In the genomic region with DNA sequence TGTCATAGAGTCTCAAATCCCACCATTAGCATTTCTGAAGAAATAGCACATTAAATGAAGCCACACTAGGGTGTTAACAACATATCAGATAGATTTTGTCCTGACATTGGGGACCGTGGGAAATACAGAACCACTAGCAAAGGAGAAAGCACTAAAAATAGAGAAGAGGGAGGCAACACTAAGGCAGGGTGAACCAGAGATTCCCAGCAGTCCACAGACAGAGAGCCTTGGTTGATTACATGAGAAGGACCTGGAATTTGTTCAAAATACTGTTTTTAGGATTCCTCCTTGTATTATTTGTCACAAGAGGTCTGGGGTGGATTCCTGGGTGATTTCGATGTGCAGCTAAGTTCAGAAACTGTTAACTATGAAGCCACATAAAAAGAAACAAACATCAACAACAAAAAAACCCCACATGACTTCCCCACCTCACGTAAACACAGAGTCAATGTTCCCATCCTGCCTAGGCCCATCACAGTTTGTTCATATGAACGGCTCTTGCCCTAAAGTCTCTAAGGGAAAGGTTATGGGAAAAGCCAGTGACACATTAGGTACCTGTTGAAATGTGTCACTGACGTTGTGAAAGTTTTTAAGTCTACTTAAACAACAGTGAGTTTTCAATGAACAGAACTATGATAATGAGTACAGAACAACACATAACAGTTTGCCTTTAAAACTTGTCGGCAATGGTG, we compare ENCODE assay signal across 9 cellular contexts. TPM values are rescaled to one million over a fixed set of nuclear protein-coding genes. Genes with fewer than 3 reads are reported as not detected.
DNase-seq lines count a peak whose midpoint lies in the region; ATAC-seq lines count a peak whose summit lies in the region.
"Had no signal": no experiment of that assay in that cellular context is flagged by ENCODE, and none has a peak within 500 bp of the region (broad histone marks: within the 10 kb centered on the region; RNA-seq: fewer than 3 reads in every experiment).

No MANE protein-coding gene starts in this region.

- peaks cover 11% of the 10 kb centered on the region for H3K4me1 Mint-ChIP-seq in activated T-cell treated with anti-CD3 and anti-CD28 coated beads, Interleukin-2, amount 50 U/mL, for 24 hours (ENCODE audit: low read depth)

- H2BK12ac ChIP-seq in neuronal stem cell (ENCODE audit: low read length) = no peak overlapping the region

- no peak for DNase-seq in activated T-cell treated with anti-CD3 and anti-CD28 coated beads, Interleukin-2, amount 50 U/mL, for 24 hours
- DNase-seq in activated T-cell treated with anti-CD3 and anti-CD28 coated beads, Interleukin-2, amount 50 U/mL, for 48 hours = no peak
- DNase-seq in neuronal stem cell (ENCODE audit: low spot score) (no peak), Karpas-422 (no peak), NCI-H345 treated with DMSO at 0.1 percent for 48 hours (lab: John Stamatoyannopoulos, UW; ENCODE audit: unreplicated experiment) (no peak), dedifferentiated amniotic fluid mesenchymal stem cell (ENCODE audit: extremely low spot score) (no peak)
- DNase-seq: NK-92 treated with Interleukin-12 subunit alpha and Interleukin-12 subunit beta, amount 100 ng/mL, for 24 hours had no signal

- ATAC-seq in GM21447 (IDR thresholded peaks at IDR 0.05; ENCODE audit: unreplicated experiment) (peak; percentile 75), HG03342 (IDR thresholded peaks at IDR 0.05; ENCODE audit: unreplicated experiment) (peak; percentile 73)

- H3K14ac ChIP-seq in neuronal stem cell (ENCODE audit: low read length) = no peak overlapping the region

- H3K4me2 ChIP-seq in neuronal stem cell (ENCODE audit: insufficient read depth, low read length, poor library complexity, severe bottlenecking) (no peak overlapping the region), Karpas-422 (ENCODE audit: low read depth, low read length, poor library complexity, severe bottlenecking) (no peak overlapping the region)

- no peak overlapping the region for H2BK15ac ChIP-seq in neuronal stem cell (ENCODE audit: low read length)

- H4K91ac ChIP-seq in neuronal stem cell (ENCODE audit: low read depth, low read length, poor library complexity) = no peak overlapping the region

- no peak overlapping the region for H3K27ac ChIP-seq in neuronal stem cell (replicated peaks; ENCODE audit: low read length)
- no peak overlapping the region for H3K27ac ChIP-seq in Karpas-422 (ENCODE audit: low read length)

- H3K9me3 ChIP-seq in neuronal stem cell (replicated peaks in 1 of 2; ENCODE audit: control insufficient read depth in 2 of 2, insufficient read depth in 1 of 2, low read depth in 1 of 2, low read length in 2 of 2) = no peaks in the 10 kb centered on the region
- no peaks in the 10 kb centered on the region for H3K9me3 ChIP-seq in Karpas-422 (ENCODE audit: low read length)

- no CpG with 5 or more reads among the region's 6 CpGs for WGBS in neuronal stem cell (ENCODE audit: extremely low coverage in 2 of 2, insufficient read length in 2 of 2, insufficient replicate concordance in 1 of 2), 2 donors

- no peak overlapping the region for H3K4me3 Mint-ChIP-seq in activated T-cell treated with anti-CD3 and anti-CD28 coated beads, Interleukin-2, amount 50 U/mL, for 24 hours

- no peaks in the 10 kb centered on the region for H3K36me3 ChIP-seq in neuronal stem cell (replicated peaks in 1 of 2; ENCODE audit: control insufficient read depth in 2 of 2, insufficient read depth in 2 of 2, low read length in 2 of 2)
- no peaks in the 10 kb centered on the region for H3K36me3 ChIP-seq in Karpas-422 (ENCODE audit: insufficient read depth, low read length)

- H3K27me3 ChIP-seq in neuronal stem cell (ENCODE audit: control insufficient read depth in 3 of 3, insufficient read depth in 3 of 3, low read depth in 1 of 3, low read length in 3 of 3) = no peaks in the 10 kb centered on the region
- no peaks in the 10 kb centered on the region for H3K27me3 ChIP-seq in Karpas-422 (ENCODE audit: low read length)

- H4K8ac ChIP-seq in neuronal stem cell (ENCODE audit: low read depth, low read length) = no peak overlapping the region

- no peaks in the 10 kb centered on the region for H3K4me1 ChIP-seq in neuronal stem cell (ENCODE audit: control insufficient read depth in 2 of 2, insufficient read depth in 1 of 2, low read depth in 1 of 2, low read length in 2 of 2)
- no peaks in the 10 kb centered on the region for H3K4me1 ChIP-seq in Karpas-422 (ENCODE audit: low read length)

- no peaks in the 10 kb centered on the region for H3K27me3 Mint-ChIP-seq in activated T-cell treated with anti-CD3 and anti-CD28 coated beads, Interleukin-2, amount 50 U/mL, for 24 hours

- no peaks in the 10 kb centered on the region for H3K79me1 ChIP-seq in neuronal stem cell (ENCODE audit: low read depth, low read length)

- no peak overlapping the region for H2BK120ac ChIP-seq in neuronal stem cell (ENCODE audit: low read depth, low read length)

- no peaks in the 10 kb centered on the region for H3K9me3 Mint-ChIP-seq in activated T-cell treated with anti-CD3 and anti-CD28 coated beads, Interleukin-2, amount 50 U/mL, for 24 hours

- H3K23ac ChIP-seq in neuronal stem cell (ENCODE audit: low read depth, low read length, poor library complexity) = no peak overlapping the region

- H3K9ac ChIP-seq in neuronal stem cell (ENCODE audit: low read depth, low read length, poor library complexity) = no peak overlapping the region
- no peak overlapping the region for H3K9ac ChIP-seq in Karpas-422 (ENCODE audit: low read length)

- H3K27ac Mint-ChIP-seq in activated T-cell treated with anti-CD3 and anti-CD28 coated beads, Interleukin-2, amount 50 U/mL, for 24 hours = peak overlapping the region; percentile 76

- H3K18ac ChIP-seq in neuronal stem cell (ENCODE audit: low read length) = no peak overlapping the region

- H2AFZ ChIP-seq in neuronal stem cell (ENCODE audit: low read length) = peak overlapping the region; percentile 7
- no peak overlapping the region for H2AFZ ChIP-seq in Karpas-422 (ENCODE audit: low read length)

- no peaks in the 10 kb centered on the region for H3K9me2 ChIP-seq in Karpas-422 (replicated peaks; ENCODE audit: insufficient read depth, low read length)

- H2AK5ac ChIP-seq in neuronal stem cell (ENCODE audit: low read depth, low read length) = no peak overlapping the region

- H3K4me3 ChIP-seq in neuronal stem cell (ENCODE audit: low read length in 2 of 2) = no peak overlapping the region
- H3K4me3 ChIP-seq in Karpas-422 (ENCODE audit: low read length) = no peak overlapping the region

- H3K79me2 ChIP-seq in Karpas-422 (ENCODE audit: low read length) = no peaks in the 10 kb centered on the region

- no peaks in the 10 kb centered on the region for H3K36me3 Mint-ChIP-seq in activated T-cell treated with anti-CD3 and anti-CD28 coated beads, Interleukin-2, amount 50 U/mL, for 24 hours (ENCODE audit: low read depth)

- no peak overlapping the region for H2BK5ac ChIP-seq in neuronal stem cell (ENCODE audit: low read length)

- H4K20me1 ChIP-seq in Karpas-422 (ENCODE audit: insufficient read depth, low read depth, low read length) = no peaks in the 10 kb centered on the region

- no peak overlapping the region for H3K4ac ChIP-seq in neuronal stem cell (ENCODE audit: low read length)

RNA-seq across cellular contexts. Expression of gene GRSF1, which starts 23.6 kb away (rescaled TPM):
- 46.1 TPM for polyA plus RNA-seq in neuronal stem cell (2013, experiment 1 of 2)
- 46.2 TPM for polyA plus RNA-seq in neuronal stem cell (2013, experiment 2 of 2)
- total RNA-seq in Karpas-422 (2014; rRNA removed; shearing (Covaris generic); ENCODE audit: low replicate concordance) = 47.0 and 89.6 TPM in 2 replicates

RNA-seq across cellular contexts. Expression of gene MOB1B, which starts 38.9 kb away (rescaled TPM):
- polyA plus RNA-seq in neuronal stem cell (2013, experiment 1 of 2) = 15.8 TPM
- 17.0 TPM for polyA plus RNA-seq in neuronal stem cell (2013, experiment 2 of 2)
- 25.3 and 55.6 TPM in 2 replicates for total RNA-seq in Karpas-422 (2014; rRNA removed; shearing (Covaris generic); ENCODE audit: low replicate concordance)
